16 cellular contexts compared by ENCODE assay signal in genomic region chr6:89862281-89862680, GRCh38. TPM values are rescaled to one million over a fixed set of nuclear protein-coding genes. Genes with fewer than 3 reads are reported as not detected.
DNase-seq lines count a peak whose midpoint lies in the region; ATAC-seq and TF ChIP-seq lines count a peak whose summit lies in the region.
"Had no signal": no experiment of that assay in that cellular context is flagged by ENCODE, and none has a peak within 500 bp of the region (broad histone marks: within the 10 kb centered on the region; RNA-seq: fewer than 3 reads in every experiment).

No MANE protein-coding gene starts in this region.

- peaks cover 72% of the 10 kb centered on the region for H3K36me3 Mint-ChIP-seq in activated CD4-positive, alpha-beta T cell treated with anti-CD3 and anti-CD28 coated beads for 36 hours (ENCODE audit: low read depth)
- peaks cover 33 to 72% (median 61%) of the 10 kb centered on the region in 5 donors for H3K36me3 Mint-ChIP-seq in naive thymus-derived CD4-positive, alpha-beta T cell

- H3K4me3 Mint-ChIP-seq in activated CD4-positive, alpha-beta T cell treated with anti-CD3 and anti-CD28 coated beads for 36 hours: no peak overlapping the region
- no peak overlapping the region for H3K4me3 Mint-ChIP-seq in naive thymus-derived CD4-positive, alpha-beta T cell

- no peaks in the 10 kb centered on the region for H3K9me3 ChIP-seq in naive thymus-derived CD4-positive, alpha-beta T cell (ENCODE audit: control insufficient read depth in 2 of 3, low read length in 3 of 3)
- H3K9me3 ChIP-seq in OCI-LY7 (ENCODE audit: low read length): no peaks in the 10 kb centered on the region
- H3K9me3 ChIP-seq in uterus: no peaks in the 10 kb centered on the region
- H3K9me3 ChIP-seq: A549, gastroesophageal sphincter had no signal

- CTCF ChIA-PET in activated CD4-positive, alpha-beta T cell treated with anti-CD3 and anti-CD28 coated beads for 36 hours (lab: Charles Lee): no interaction called here
- CTCF ChIA-PET in naive thymus-derived CD4-positive, alpha-beta T cell (lab: Charles Lee): no interaction called here
- CTCF ChIA-PET in OCI-LY7 (lab: Charles Lee; ENCODE audit: unreplicated experiment): no interaction called here

- H3K79me2 ChIP-seq in OCI-LY7 (ENCODE audit: insufficient read depth, low read depth, low read length): no peaks in the 10 kb centered on the region

- H2AFZ ChIP-seq in OCI-LY7 (ENCODE audit: low read length): no peak overlapping the region

- peaks cover 5 to 61% (median 18%) of the 10 kb centered on the region in 3 experiments for H3K36me3 ChIP-seq in naive thymus-derived CD4-positive, alpha-beta T cell (ENCODE audit: control insufficient read depth in 2 of 3, insufficient read depth in 3 of 3, low read length in 3 of 3)
- H3K36me3 ChIP-seq in OCI-LY7 (ENCODE audit: insufficient read depth, low read length) (peaks cover 95% of the 10 kb centered on the region), uterus (no peaks in the 10 kb centered on the region)

- peaks cover 14% of the 10 kb centered on the region for H3K4me1 Mint-ChIP-seq in activated CD4-positive, alpha-beta T cell treated with anti-CD3 and anti-CD28 coated beads for 36 hours
- H3K4me1 Mint-ChIP-seq in naive thymus-derived CD4-positive, alpha-beta T cell: peaks cover 0 to 22% (median 6%) of the 10 kb centered on the region in 7 donors

- TF ChIP-seq POLR2A in uterus (IDR thresholded peaks at IDR 0.05): no peak

- intact Hi-C loops in activated CD4-positive, alpha-beta T cell treated with anti-CD3 and anti-CD28 coated beads for 36 hours (cut with DNase I, micrococcal nuclease): no loop called here
- intact Hi-C loops in naive thymus-derived CD4-positive, alpha-beta T cell (cut with micrococcal nuclease): no loop called here
- intact Hi-C loops in OCI-LY7 (cut with micrococcal nuclease; ENCODE audit: unreplicated experiment): no loop called here
- intact Hi-C loops in uterus (cut with DNase I; ENCODE audit: low total_unique reads): no loop called here

- no TSS peak for BruUV-seq in OCI-LY7 (replicated peaks; lab: Mats Ljungman, UMichigan)

- no peaks in the 10 kb centered on the region for H3K4me1 ChIP-seq in naive thymus-derived CD4-positive, alpha-beta T cell (ENCODE audit: control insufficient read depth in 2 of 2, insufficient read depth in 2 of 2, low read length in 2 of 2)
- no peaks in the 10 kb centered on the region for H3K4me1 ChIP-seq in OCI-LY7 (ENCODE audit: insufficient read depth, low read length, poor library complexity, severe bottlenecking)
- no peaks in the 10 kb centered on the region for H3K4me1 ChIP-seq in uterus
- H3K4me1 ChIP-seq: A549, gastroesophageal sphincter had no signal

- no peaks in the 10 kb centered on the region for H4K20me1 ChIP-seq in OCI-LY7 (ENCODE audit: insufficient read depth, low read length)

- TF ChIP-seq CTCF in OCI-LY7 (conservative IDR thresholded peaks at IDR 0.05; ENCODE audit: low read length) (no peak), uterus (IDR thresholded peaks at IDR 0.05) (no peak)

- POLR2A ChIA-PET in activated CD4-positive, alpha-beta T cell treated with anti-CD3 and anti-CD28 coated beads for 36 hours (lab: Charles Lee): interaction anchor here (0.6 kb wide), 1 partner anchor 247 kb away, joined by 4 read pairs; no protein-coding TSS in a partner anchor
- POLR2A ChIA-PET in naive thymus-derived CD4-positive, alpha-beta T cell (lab: Charles Lee): no interaction called here
- POLR2A ChIA-PET in OCI-LY7 (lab: Charles Lee): no interaction called here

- DNase-seq in activated CD4-positive, alpha-beta T cell treated with anti-CD3 and anti-CD28 coated beads for 36 hours: no peak
- no peak for DNase-seq in activated CD4-positive, alpha-beta T cell treated with anti-CD3 and anti-CD28 coated beads, Interleukin-2, amount 50 U/mL, for 48 hours
- DNase-seq in naive thymus-derived CD4-positive, alpha-beta T cell: no peak
- DNase-seq in NCI-H510A treated with DMSO at 0.1 percent for 48 hours (lab: John Stamatoyannopoulos, UW) (no peak), OCI-LY7 (ENCODE audit: low spot score) (no peak), uterus (no peak)
- DNase-seq: left colon, NCI-H187, WERI-Rb-1 had no signal

- no peak overlapping the region for H3K27ac ChIP-seq in naive thymus-derived CD4-positive, alpha-beta T cell (ENCODE audit: low read depth, low read length)
- H3K27ac ChIP-seq in OCI-LY7 (ENCODE audit: low read depth, low read length, poor library complexity, severe bottlenecking) (no peak overlapping the region), uterus (no peak overlapping the region)
- H3K27ac ChIP-seq: A549, coronary artery, gastroesophageal sphincter, WERI-Rb-1 had no signal

- ATAC-seq in activated CD4-positive, alpha-beta T cell treated with anti-CD3 and anti-CD28 coated beads for 36 hours: no peak
- ATAC-seq in GM21529 (IDR thresholded peaks at IDR 0.05; ENCODE audit: unreplicated experiment): peak; percentile 74
- peak; percentile 72 for ATAC-seq in HG03108 (IDR thresholded peaks at IDR 0.05; ENCODE audit: unreplicated experiment)
- peak; percentile 48 for ATAC-seq in naive thymus-derived CD4-positive, alpha-beta T cell
- ATAC-seq: A549; activated naive CD4-positive, alpha-beta T cell treated with anti-CD3 and anti-CD28 coated beads, Interleukin-2, amount 50 U/mL, for 72 hours; gastroesophageal sphincter; left colon had no signal

- H3K27ac Mint-ChIP-seq in activated CD4-positive, alpha-beta T cell treated with anti-CD3 and anti-CD28 coated beads for 36 hours: peak overlapping the region; percentile 23
- no peak overlapping the region for H3K27ac Mint-ChIP-seq in naive thymus-derived CD4-positive, alpha-beta T cell

- no peaks in the 10 kb centered on the region for H3K27me3 Mint-ChIP-seq in activated CD4-positive, alpha-beta T cell treated with anti-CD3 and anti-CD28 coated beads for 36 hours
- no peaks in the 10 kb centered on the region for H3K27me3 Mint-ChIP-seq in naive thymus-derived CD4-positive, alpha-beta T cell

- peaks cover 4% of the 10 kb centered on the region for H3K9me3 Mint-ChIP-seq in activated CD4-positive, alpha-beta T cell treated with anti-CD3 and anti-CD28 coated beads for 36 hours (ENCODE audit: low read depth)
- peaks cover 0 to 17% (median 0%) of the 10 kb centered on the region in 11 donors for H3K9me3 Mint-ChIP-seq in naive thymus-derived CD4-positive, alpha-beta T cell

- no peaks in the 10 kb centered on the region for H3K27me3 ChIP-seq in naive thymus-derived CD4-positive, alpha-beta T cell (ENCODE audit: control insufficient read depth in 2 of 2, insufficient read depth in 2 of 2, low read length in 2 of 2)
- H3K27me3 ChIP-seq in uterus: no peaks in the 10 kb centered on the region
- H3K27me3 ChIP-seq: gastroesophageal sphincter had no signal

- H3K4me2 ChIP-seq in OCI-LY7 (ENCODE audit: low read length): no peak overlapping the region
- H3K4me2 ChIP-seq: A549 had no signal

- no peak overlapping the region for H3K4me3 ChIP-seq in naive thymus-derived CD4-positive, alpha-beta T cell (ENCODE audit: low read length)
- no peak overlapping the region for H3K4me3 ChIP-seq in OCI-LY7 (ENCODE audit: low read depth, low read length, poor library complexity, severe bottlenecking)
- H3K4me3 ChIP-seq in uterus: no peak overlapping the region
- H3K4me3 ChIP-seq: A549, coronary artery, gastroesophageal sphincter had no signal

- no peaks in the 10 kb centered on the region for H3K9me2 ChIP-seq in OCI-LY7 (ENCODE audit: insufficient read depth, low read length)

RNA-seq across cellular contexts. Expression of gene GJA10, which starts 32.0 kb away (rescaled TPM):
- not detected for total RNA-seq in activated CD4-positive, alpha-beta T cell treated with anti-CD3 and anti-CD28 coated beads for 36 hours
- total RNA-seq in naive thymus-derived CD4-positive, alpha-beta T cell: under 1 TPM in 1 of 5 experiments, not detected in 4; 0.15 TPM
- not detected for polyA plus RNA-seq in naive thymus-derived CD4-positive, alpha-beta T cell
- not detected in 2 replicates for total RNA-seq in OCI-LY7 (2014; rRNA removed; shearing (Covaris generic))
- total RNA-seq in OCI-LY7 (2022) (not detected in 2 replicates), uterus (not detected)
- total RNA-seq: activated naive CD4-positive, alpha-beta T cell treated with anti-CD3 and anti-CD28 coated beads, Interleukin-2, amount 50 U/mL, for 72 hours; gastroesophageal sphincter; left colon; subcutaneous adipose tissue had no signal
- polyA plus RNA-seq: A549 had no signal

RNA-seq across cellular contexts. Expression of gene CASP8AP2, which starts 32.6 kb away (rescaled TPM):
- total RNA-seq in activated CD4-positive, alpha-beta T cell treated with anti-CD3 and anti-CD28 coated beads for 36 hours: 10 to 100 TPM; 34.0 to 36.5 TPM
- 10 to 100 TPM; 21.2 to 44.8 (median 34.5) TPM for total RNA-seq in naive thymus-derived CD4-positive, alpha-beta T cell
- polyA plus RNA-seq in naive thymus-derived CD4-positive, alpha-beta T cell: 10 to 100 TPM; 43.2 to 51.0 TPM
- 22.6 and 23.7 TPM in 2 replicates for total RNA-seq in OCI-LY7 (2014; rRNA removed; shearing (Covaris generic))
- total RNA-seq in OCI-LY7 (2022): 39.5 and 40.0 TPM in 2 replicates
- 10 to 100 TPM; 22.0 to 37.6 (median 29.6) TPM for total RNA-seq in uterus

RNA-seq across cellular contexts. Expression of gene MDN1, which starts 42.7 kb away (rescaled TPM):
- total RNA-seq in activated CD4-positive, alpha-beta T cell treated with anti-CD3 and anti-CD28 coated beads for 36 hours: 10 to 100 TPM; 48.6 to 59.5 TPM
- 10 to 100 TPM; 54.9 to 66.1 (median 63.0) TPM for total RNA-seq in naive thymus-derived CD4-positive, alpha-beta T cell
- polyA plus RNA-seq in naive thymus-derived CD4-positive, alpha-beta T cell: 10 to 100 TPM in 1 of 2 donors, 1 to 10 TPM in 1; 8.2 to 10.0 TPM
- total RNA-seq in OCI-LY7 (2014; rRNA removed; shearing (Covaris generic)): 42.9 and 48.6 TPM in 2 replicates
- total RNA-seq in OCI-LY7 (2022): 55.3 and 62.3 TPM in 2 replicates
- 10 to 100 TPM in 3 of 4 donors, 1 to 10 TPM in 1; 7.1 to 46.5 (median 34.5) TPM for total RNA-seq in uterus
